28 cellular contexts compared by ENCODE assay signal in the genomic region with DNA sequence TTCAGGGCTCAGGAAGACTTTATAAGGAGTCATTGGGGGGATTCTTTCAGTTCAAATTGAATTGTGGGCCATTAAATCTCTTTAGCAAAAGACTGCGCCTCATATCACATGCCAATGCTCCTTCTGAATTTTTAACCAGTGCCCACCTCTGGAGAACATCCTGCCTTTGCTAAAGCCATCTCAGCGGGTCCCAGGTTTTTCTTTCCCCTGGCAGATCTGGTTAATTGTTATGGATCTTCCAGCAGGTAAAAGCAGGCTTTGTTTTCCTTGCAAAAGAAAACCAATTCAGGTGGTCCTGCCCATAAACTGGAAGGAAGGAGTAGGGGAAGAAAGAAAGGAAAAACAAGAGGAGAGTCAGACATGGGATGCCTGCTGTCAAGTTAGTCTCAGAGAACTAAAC.
"Had no signal": no experiment of that assay in that cellular context is flagged by ENCODE, and none has a peak within 500 bp of the region (broad histone marks: within the 10 kb centered on the region; RNA-seq: fewer than 3 reads in every experiment).

No MANE protein-coding gene starts in this region.

- ATAC-seq: activated naive CD4-positive, alpha-beta T cell treated with anti-CD3 and anti-CD28 coated beads, Interleukin-2, amount 50 U/mL, for 72 hours; activated T-cell treated with anti-CD3 and anti-CD28 coated beads, Interleukin-2, amount 50 U/mL, for 72 hours; esophagus mucosa had no signal

- FAIRE-seq: astrocyte, bronchial epithelial cell, frontal cortex had no signal

- H3K36me3 ChIP-seq: brain microvascular endothelial cell had no signal

- H3K9me3 Mint-ChIP-seq: activated CD4-positive, alpha-beta memory T cell treated with anti-CD3 and anti-CD28 coated beads, Interleukin-2, amount 10 ng/mL, durations not matched to agents 7 days and 5 days; activated CD4-positive, alpha-beta T cell treated with anti-CD3 and anti-CD28 coated beads, Interleukin-2, amount 10 ng/mL, durations not matched to agents 7 days and 5 days; activated naive CD4-positive, alpha-beta T cell treated with anti-CD3 and anti-CD28 coated beads, Interleukin-2, amount 10 ng/mL, durations not matched to agents 7 days and 5 days; activated naive CD4-positive, alpha-beta T cell treated with anti-CD3 and anti-CD28 coated beads, Interleukin-2, amount 50 U/mL, for 72 hours; activated naive CD8-positive, alpha-beta T cell treated with anti-CD3 and anti-CD28 coated beads, Interleukin-2, amount 10 ng/mL, durations not matched to agents 7 days and 5 days; activated T-cell treated with anti-CD3 and anti-CD28 coated beads, Interleukin-2, amount 50 U/mL, for 24 hours; activated T-cell treated with anti-CD3 and anti-CD28 coated beads, Interleukin-2, amount 50 U/mL, for 72 hours; central memory CD8-positive, alpha-beta T cell; dendritic cell treated with granulocyte-macrophage colony-stimulating factor and Interleukin-4, amounts not matched to agents 40 ng/mL and 50 ng/mL, for 4 days; endodermal cell had no signal

- H3K27me3 ChIP-seq: brain microvascular endothelial cell had no signal

- H3K4me3 Mint-ChIP-seq: activated CD4-positive, alpha-beta memory T cell treated with anti-CD3 and anti-CD28 coated beads, Interleukin-2, amount 10 ng/mL, durations not matched to agents 7 days and 5 days; activated CD4-positive, alpha-beta T cell treated with anti-CD3 and anti-CD28 coated beads, Interleukin-2, amount 10 ng/mL, durations not matched to agents 7 days and 5 days; activated naive CD4-positive, alpha-beta T cell treated with anti-CD3 and anti-CD28 coated beads, Interleukin-2, amount 10 ng/mL, durations not matched to agents 7 days and 5 days; activated naive CD8-positive, alpha-beta T cell treated with anti-CD3 and anti-CD28 coated beads, Interleukin-2, amount 10 ng/mL, durations not matched to agents 7 days and 5 days; activated T-cell treated with anti-CD3 and anti-CD28 coated beads, Interleukin-2, amount 50 U/mL, for 24 hours; activated T-cell treated with anti-CD3 and anti-CD28 coated beads, Interleukin-2, amount 50 U/mL, for 72 hours; central memory CD8-positive, alpha-beta T cell; dendritic cell treated with granulocyte-macrophage colony-stimulating factor and Interleukin-4, amounts not matched to agents 40 ng/mL and 50 ng/mL, for 4 days; endodermal cell had no signal

- H3K27ac Mint-ChIP-seq: activated CD4-positive, alpha-beta memory T cell treated with anti-CD3 and anti-CD28 coated beads, Interleukin-2, amount 10 ng/mL, durations not matched to agents 7 days and 5 days; activated CD4-positive, alpha-beta T cell treated with anti-CD3 and anti-CD28 coated beads, Interleukin-2, amount 10 ng/mL, durations not matched to agents 7 days and 5 days; activated naive CD4-positive, alpha-beta T cell treated with anti-CD3 and anti-CD28 coated beads, Interleukin-2, amount 10 ng/mL, durations not matched to agents 7 days and 5 days; activated naive CD4-positive, alpha-beta T cell treated with anti-CD3 and anti-CD28 coated beads, Interleukin-2, amount 50 U/mL, for 72 hours; activated naive CD8-positive, alpha-beta T cell treated with anti-CD3 and anti-CD28 coated beads, Interleukin-2, amount 10 ng/mL, durations not matched to agents 7 days and 5 days; activated T-cell treated with anti-CD3 and anti-CD28 coated beads, Interleukin-2, amount 50 U/mL, for 24 hours; activated T-cell treated with anti-CD3 and anti-CD28 coated beads, Interleukin-2, amount 50 U/mL, for 72 hours; dendritic cell treated with granulocyte-macrophage colony-stimulating factor and Interleukin-4, amounts not matched to agents 40 ng/mL and 50 ng/mL, for 4 days; endodermal cell had no signal

- H3K36me3 Mint-ChIP-seq: activated naive CD4-positive, alpha-beta T cell treated with anti-CD3 and anti-CD28 coated beads, Interleukin-2, amount 10 ng/mL, durations not matched to agents 7 days and 5 days; activated naive CD4-positive, alpha-beta T cell treated with anti-CD3 and anti-CD28 coated beads, Interleukin-2, amount 50 U/mL, for 72 hours; activated naive CD8-positive, alpha-beta T cell treated with anti-CD3 and anti-CD28 coated beads, Interleukin-2, amount 10 ng/mL, durations not matched to agents 7 days and 5 days had no signal

- DNase-seq: activated CD4-positive, alpha-beta memory T cell treated with anti-CD3 and anti-CD28 coated beads, Interleukin-2, amount 10 ng/mL, durations not matched to agents 7 days and 5 days; activated CD4-positive, alpha-beta T cell treated with anti-CD3 and anti-CD28 coated beads for 1 hour; activated CD4-positive, alpha-beta T cell treated with anti-CD3 and anti-CD28 coated beads for 4 hours; activated CD4-positive, alpha-beta T cell treated with anti-CD3 and anti-CD28 coated beads, Interleukin-2, amount 10 ng/mL, durations not matched to agents 7 days and 5 days; activated CD4-positive, alpha-beta T cell treated with anti-CD3 and anti-CD28 coated beads, Interleukin-2, amount 50 U/mL, for 4 hours; activated CD8-positive, alpha-beta memory T cell treated with anti-CD3 and anti-CD28 coated beads, Interleukin-2, amount 50 U/mL, for 48 hours; activated gamma-delta T cell; activated naive CD4-positive, alpha-beta T cell; activated naive CD4-positive, alpha-beta T cell treated with anti-CD3 and anti-CD28 coated beads, Interleukin-2, amount 10 ng/mL, durations not matched to agents 7 days and 5 days; activated naive CD8-positive, alpha-beta T cell treated with anti-CD3 and anti-CD28 coated beads, Interleukin-2, amount 10 ng/mL, durations not matched to agents 7 days and 5 days; activated T-cell treated with anti-CD3 and anti-CD28 coated beads for 4 hours; activated T-cell treated with anti-CD3 and anti-CD28 coated beads, Interleukin-2, amount 50 U/mL, for 24 hours; activated T-cell treated with anti-CD3 and anti-CD28 coated beads, Interleukin-2, amount 50 U/mL, for 72 hours; brain microvascular endothelial cell; dorsolateral prefrontal cortex; effector memory CD4-positive, alpha-beta T cell; endodermal cell; foreskin fibroblast; head of caudate nucleus; T-helper 2 cell had no signal

- H3K4me1 Mint-ChIP-seq: activated CD4-positive, alpha-beta memory T cell treated with anti-CD3 and anti-CD28 coated beads, Interleukin-2, amount 10 ng/mL, durations not matched to agents 7 days and 5 days; activated CD4-positive, alpha-beta T cell treated with anti-CD3 and anti-CD28 coated beads, Interleukin-2, amount 10 ng/mL, durations not matched to agents 7 days and 5 days; activated naive CD4-positive, alpha-beta T cell treated with anti-CD3 and anti-CD28 coated beads, Interleukin-2, amount 10 ng/mL, durations not matched to agents 7 days and 5 days; activated naive CD8-positive, alpha-beta T cell treated with anti-CD3 and anti-CD28 coated beads, Interleukin-2, amount 10 ng/mL, durations not matched to agents 7 days and 5 days; central memory CD8-positive, alpha-beta T cell had no signal

- H3K4me3 ChIP-seq: coronary artery, dorsolateral prefrontal cortex had no signal

- H3K27ac ChIP-seq: brain microvascular endothelial cell, coronary artery, dorsolateral prefrontal cortex had no signal
